ENCODE assay signal across 1 cellular context in genomic region chr17:60135160-60135950, GRCh38.
TF ChIP-seq lines count a peak whose summit lies in the region.

No MANE protein-coding gene starts in this region.

TF ChIP-seq in HepG2, 621 proteins besides CTCF, POLR2A, EP300 and RAD21 (continued from another document and continues in another):
- TF ChIP-seq ELK4 (CRISPR knock-in tag; IDR thresholded peaks at IDR 0.05; ENCODE audit: borderline replicate concordance) (peak; percentile 82; the same call in 1 of the 2 replicates), NCOR1 (IDR thresholded peaks at IDR 0.05; ENCODE audit: borderline replicate concordance, low read length) (no peak), TAF1 (CRISPR knock-in tag; IDR thresholded peaks at IDR 0.05) (peak; percentile 63; the same call in 1 of the 2 replicates), ISX (CRISPR knock-in tag; conservative IDR thresholded peaks at IDR 0.05) (peak; percentile 90; the same call in 1 of the 2 replicates), EED (CRISPR knock-in tag; IDR thresholded peaks at IDR 0.05) (peak; percentile 84; the same call in 1 of the 2 replicates), ZNF557 (CRISPR knock-in tag; IDR thresholded peaks at IDR 0.05) (peak; percentile 95), ZNF160 (CRISPR knock-in tag; IDR thresholded peaks at IDR 0.05) (peak; percentile 88; the same call in 1 of the 2 replicates), ZNF883 (CRISPR knock-in tag; IDR thresholded peaks at IDR 0.05; ENCODE audit: not compliant biosample characterization) (peak; percentile 77), ZNF281 (CRISPR knock-in tag; IDR thresholded peaks at IDR 0.05; ENCODE audit: borderline replicate concordance) (no peak), DRAP1 (CRISPR knock-in tag; IDR thresholded peaks at IDR 0.05) (peak; percentile 23; the same call in 1 of the 2 replicates), ZNF263 (CRISPR knock-in tag; IDR thresholded peaks at IDR 0.05) (peak; percentile 80), ATAD3A (CRISPR knock-in tag; IDR thresholded peaks at IDR 0.05) (no peak), ZFP36L2 (CRISPR knock-in tag; IDR thresholded peaks at IDR 0.05) (no peak), ZBTB26 (CRISPR knock-in tag; IDR thresholded peaks at IDR 0.05; ENCODE audit: borderline replicate concordance) (peak; percentile 48; the same call in 1 of the 2 replicates), ZBTB7B (CRISPR knock-in tag; IDR thresholded peaks at IDR 0.05) (0 out of 2 replicates have a peak, but pooled peaks have one; percentile 45), TOPORS (CRISPR knock-in tag; IDR thresholded peaks at IDR 0.05) (peak; percentile 94), ZNF572 (CRISPR knock-in tag; IDR thresholded peaks at IDR 0.05) (0 out of 2 replicates have a peak, but pooled peaks have one; percentile 44), ONECUT2 (CRISPR knock-in tag; IDR thresholded peaks at IDR 0.05) (no peak), ZNF879 (CRISPR knock-in tag; IDR thresholded peaks at IDR 0.05) (0 out of 2 replicates have a peak, but pooled peaks have one; percentile 32), ZKSCAN1 (IDR thresholded peaks at IDR 0.05; ENCODE audit: low read length) (no peak), BCL6 (CRISPR knock-in tag; IDR thresholded peaks at IDR 0.05) (0 out of 2 replicates have a peak, but pooled peaks have one; percentile 49), DNMT3B (CRISPR knock-in tag; conservative IDR thresholded peaks at IDR 0.05) (no peak), ZEB1 (IDR thresholded peaks at IDR 0.05; ENCODE audit: insufficient replicate concordance, low read depth) (no peak), SAP130 (CRISPR knock-in tag; IDR thresholded peaks at IDR 0.05; ENCODE audit: low read depth) (peak; percentile 90), RBM39 (IDR thresholded peaks at IDR 0.05; ENCODE audit: low read depth, low read length, poor library complexity, severe bottlenecking) (no peak), ZFP36L1 (CRISPR knock-in tag; IDR thresholded peaks at IDR 0.05) (no peak), AGO1 (IDR thresholded peaks at IDR 0.05; ENCODE audit: low read depth, low read length, poor library complexity, severe bottlenecking) (no peak), ATF7-NPFF (CRISPR knock-in tag; IDR thresholded peaks at IDR 0.05; ENCODE audit: low read depth) (peak; percentile 74), NCOA5 (CRISPR knock-in tag; IDR thresholded peaks at IDR 0.05) (peak; percentile 74; the same call in 1 of the 2 replicates), TRIM24 (CRISPR knock-in tag; IDR thresholded peaks at IDR 0.05) (no peak), POLR2G (IDR thresholded peaks at IDR 0.05; ENCODE audit: low read depth, low read length) (peak; percentile 52), MTA1 (CRISPR knock-in tag; IDR thresholded peaks at IDR 0.05; ENCODE audit: borderline replicate concordance) (peak; percentile 61; the same call in 1 of the 2 replicates), HMG20A (CRISPR knock-in tag; IDR thresholded peaks at IDR 0.05; ENCODE audit: borderline replicate concordance) (no peak), ZBTB39 (CRISPR knock-in tag; IDR thresholded peaks at IDR 0.05) (peak; percentile 77; the same call in 1 of the 2 replicates), E2F1 (CRISPR knock-in tag; IDR thresholded peaks at IDR 0.05) (peak; percentile 93), ZNF790 (CRISPR knock-in tag; IDR thresholded peaks at IDR 0.05; ENCODE audit: borderline replicate concordance) (no peak)
- TF ChIP-seq, protein P1, sequence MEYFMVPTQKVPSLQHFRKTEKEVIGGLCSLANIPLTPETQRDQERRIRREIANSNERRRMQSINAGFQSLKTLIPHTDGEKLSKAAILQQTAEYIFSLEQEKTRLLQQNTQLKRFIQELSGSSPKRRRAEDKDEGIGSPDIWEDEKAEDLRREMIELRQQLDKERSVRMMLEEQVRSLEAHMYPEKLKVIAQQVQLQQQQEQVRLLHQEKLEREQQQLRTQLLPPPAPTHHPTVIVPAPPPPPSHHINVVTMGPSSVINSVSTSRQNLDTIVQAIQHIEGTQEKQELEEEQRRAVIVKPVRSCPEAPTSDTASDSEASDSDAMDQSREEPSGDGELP (IDR thresholded peaks at IDR 0.05; ENCODE audit: borderline replicate concordance, low read depth) = peak; percentile 60; the same call in 1 of the 2 replicates
- TF ChIP-seq, protein P2, sequence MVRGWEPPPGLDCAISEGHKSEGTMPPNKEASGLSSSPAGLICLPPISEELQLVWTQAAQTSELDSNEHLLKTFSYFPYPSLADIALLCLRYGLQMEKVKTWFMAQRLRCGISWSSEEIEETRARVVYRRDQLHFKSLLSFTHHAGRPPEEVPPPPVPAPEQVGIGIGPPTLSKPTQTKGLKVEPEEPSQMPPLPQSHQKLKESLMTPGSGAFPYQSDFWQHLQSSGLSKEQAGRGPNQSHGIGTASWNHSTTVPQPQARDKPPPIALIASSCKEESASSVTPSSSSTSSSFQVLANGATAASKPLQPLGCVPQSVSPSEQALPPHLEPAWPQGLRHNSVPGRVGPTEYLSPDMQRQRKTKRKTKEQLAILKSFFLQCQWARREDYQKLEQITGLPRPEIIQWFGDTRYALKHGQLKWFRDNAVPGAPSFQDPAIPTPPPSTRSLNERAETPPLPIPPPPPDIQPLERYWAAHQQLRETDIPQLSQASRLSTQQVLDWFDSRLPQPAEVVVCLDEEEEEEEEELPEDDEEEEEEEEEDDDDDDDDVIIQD (CRISPR knock-in tag; IDR thresholded peaks at IDR 0.05; ENCODE audit: low read depth) = peak; percentile 75
- TF ChIP-seq, protein P3, sequence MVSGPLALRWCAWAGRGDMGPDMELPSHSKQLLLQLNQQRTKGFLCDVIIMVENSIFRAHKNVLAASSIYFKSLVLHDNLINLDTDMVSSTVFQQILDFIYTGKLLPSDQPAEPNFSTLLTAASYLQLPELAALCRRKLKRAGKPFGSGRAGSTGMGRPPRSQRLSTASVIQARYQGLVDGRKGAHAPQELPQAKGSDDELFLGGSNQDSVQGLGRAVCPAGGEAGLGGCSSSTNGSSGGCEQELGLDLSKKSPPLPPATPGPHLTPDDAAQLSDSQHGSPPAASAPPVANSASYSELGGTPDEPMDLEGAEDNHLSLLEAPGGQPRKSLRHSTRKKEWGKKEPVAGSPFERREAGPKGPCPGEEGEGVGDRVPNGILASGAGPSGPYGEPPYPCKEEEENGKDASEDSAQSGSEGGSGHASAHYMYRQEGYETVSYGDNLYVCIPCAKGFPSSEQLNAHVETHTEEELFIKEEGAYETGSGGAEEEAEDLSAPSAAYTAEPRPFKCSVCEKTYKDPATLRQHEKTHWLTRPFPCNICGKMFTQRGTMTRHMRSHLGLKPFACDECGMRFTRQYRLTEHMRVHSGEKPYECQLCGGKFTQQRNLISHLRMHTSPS (CRISPR knock-in tag; IDR thresholded peaks at IDR 0.05; ENCODE audit: low read depth) = no peak
- TF ChIP-seq, protein P4, sequence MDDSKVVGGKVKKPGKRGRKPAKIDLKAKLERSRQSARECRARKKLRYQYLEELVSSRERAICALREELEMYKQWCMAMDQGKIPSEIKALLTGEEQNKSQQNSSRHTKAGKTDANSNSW (CRISPR knock-in tag; IDR thresholded peaks at IDR 0.05; ENCODE audit: borderline replicate concordance) = peak; percentile 87; the same call in 1 of the 2 replicates
- TF ChIP-seq, protein P5, sequence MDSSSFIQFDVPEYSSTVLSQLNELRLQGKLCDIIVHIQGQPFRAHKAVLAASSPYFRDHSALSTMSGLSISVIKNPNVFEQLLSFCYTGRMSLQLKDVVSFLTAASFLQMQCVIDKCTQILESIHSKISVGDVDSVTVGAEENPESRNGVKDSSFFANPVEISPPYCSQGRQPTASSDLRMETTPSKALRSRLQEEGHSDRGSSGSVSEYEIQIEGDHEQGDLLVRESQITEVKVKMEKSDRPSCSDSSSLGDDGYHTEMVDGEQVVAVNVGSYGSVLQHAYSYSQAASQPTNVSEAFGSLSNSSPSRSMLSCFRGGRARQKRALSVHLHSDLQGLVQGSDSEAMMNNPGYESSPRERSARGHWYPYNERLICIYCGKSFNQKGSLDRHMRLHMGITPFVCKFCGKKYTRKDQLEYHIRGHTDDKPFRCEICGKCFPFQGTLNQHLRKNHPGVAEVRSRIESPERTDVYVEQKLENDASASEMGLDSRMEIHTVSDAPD (CRISPR knock-in tag; IDR thresholded peaks at IDR 0.05) = no peak
- TF ChIP-seq, protein P6, sequence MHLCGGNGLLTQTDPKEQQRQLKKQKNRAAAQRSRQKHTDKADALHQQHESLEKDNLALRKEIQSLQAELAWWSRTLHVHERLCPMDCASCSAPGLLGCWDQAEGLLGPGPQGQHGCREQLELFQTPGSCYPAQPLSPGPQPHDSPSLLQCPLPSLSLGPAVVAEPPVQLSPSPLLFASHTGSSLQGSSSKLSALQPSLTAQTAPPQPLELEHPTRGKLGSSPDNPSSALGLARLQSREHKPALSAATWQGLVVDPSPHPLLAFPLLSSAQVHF (CRISPR knock-in tag; IDR thresholded peaks at IDR 0.05) = peak; percentile 78; the same call in 1 of the 2 replicates
- TF ChIP-seq, protein P7, sequence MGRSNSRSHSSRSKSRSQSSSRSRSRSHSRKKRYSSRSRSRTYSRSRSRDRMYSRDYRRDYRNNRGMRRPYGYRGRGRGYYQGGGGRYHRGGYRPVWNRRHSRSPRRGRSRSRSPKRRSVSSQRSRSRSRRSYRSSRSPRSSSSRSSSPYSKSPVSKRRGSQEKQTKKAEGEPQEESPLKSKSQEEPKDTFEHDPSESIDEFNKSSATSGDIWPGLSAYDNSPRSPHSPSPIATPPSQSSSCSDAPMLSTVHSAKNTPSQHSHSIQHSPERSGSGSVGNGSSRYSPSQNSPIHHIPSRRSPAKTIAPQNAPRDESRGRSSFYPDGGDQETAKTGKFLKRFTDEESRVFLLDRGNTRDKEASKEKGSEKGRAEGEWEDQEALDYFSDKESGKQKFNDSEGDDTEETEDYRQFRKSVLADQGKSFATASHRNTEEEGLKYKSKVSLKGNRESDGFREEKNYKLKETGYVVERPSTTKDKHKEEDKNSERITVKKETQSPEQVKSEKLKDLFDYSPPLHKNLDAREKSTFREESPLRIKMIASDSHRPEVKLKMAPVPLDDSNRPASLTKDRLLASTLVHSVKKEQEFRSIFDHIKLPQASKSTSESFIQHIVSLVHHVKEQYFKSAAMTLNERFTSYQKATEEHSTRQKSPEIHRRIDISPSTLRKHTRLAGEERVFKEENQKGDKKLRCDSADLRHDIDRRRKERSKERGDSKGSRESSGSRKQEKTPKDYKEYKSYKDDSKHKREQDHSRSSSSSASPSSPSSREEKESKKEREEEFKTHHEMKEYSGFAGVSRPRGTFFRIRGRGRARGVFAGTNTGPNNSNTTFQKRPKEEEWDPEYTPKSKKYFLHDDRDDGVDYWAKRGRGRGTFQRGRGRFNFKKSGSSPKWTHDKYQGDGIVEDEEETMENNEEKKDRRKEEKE (IDR thresholded peaks at IDR 0.05) = no peak
